Comparison of ENCODE assay signal across 19 cellular contexts in genomic region chr21:36861924-36862323, GRCh38.
DNase-seq lines count a peak whose midpoint lies in the region; ATAC-seq and TF ChIP-seq lines count a peak whose summit lies in the region.
"Had no signal": no experiment of that assay in that cellular context is flagged by ENCODE, and none has a peak within 500 bp of the region (broad histone marks: within the 10 kb centered on the region; RNA-seq: fewer than 3 reads in every experiment).

No MANE protein-coding gene starts in this region.

- no peaks in the 10 kb centered on the region for H3K27me3 Mint-ChIP-seq in Calu3 (ENCODE audit: unreplicated experiment)
- H3K27me3 Mint-ChIP-seq in chondrocyte (ENCODE audit: low read depth) = no peaks in the 10 kb centered on the region
- H3K27me3 Mint-ChIP-seq in osteocyte (ENCODE audit: unreplicated experiment) = no peaks in the 10 kb centered on the region
- H3K27me3 Mint-ChIP-seq in T-cell = no peaks in the 10 kb centered on the region
- H3K27me3 Mint-ChIP-seq: IgD-negative memory B cell; naive thymus-derived CD8-positive, alpha-beta T cell had no signal

- no peaks in the 10 kb centered on the region for H3K9me3 Mint-ChIP-seq in Calu3 (ENCODE audit: low read depth, unreplicated experiment)
- no peaks in the 10 kb centered on the region for H3K9me3 Mint-ChIP-seq in chondrocyte (ENCODE audit: low read depth)
- peaks cover 6% of the 10 kb centered on the region for H3K9me3 Mint-ChIP-seq in osteocyte (ENCODE audit: unreplicated experiment)
- H3K9me3 Mint-ChIP-seq in T-cell = no peaks in the 10 kb centered on the region
- H3K9me3 Mint-ChIP-seq: IgD-negative memory B cell; naive thymus-derived CD8-positive, alpha-beta T cell; T-helper 1 cell treated with Interleukin-12 subunit alpha and Interleukin-12 subunit beta and Interleukin-4 antibody, amounts not matched to agents 30 μg/mL and 1 μg/mL, for 36 hours had no signal

- H3K27me3 ChIP-seq in PC-9 (ENCODE audit: insufficient read depth, low read depth) = no peaks in the 10 kb centered on the region
- H3K27me3 ChIP-seq in SJCRH30 = no peaks in the 10 kb centered on the region
- H3K27me3 ChIP-seq: spleen had no signal

- intact Hi-C loops in Calu3 (cut with micrococcal nuclease; ENCODE audit: unreplicated experiment) (loop anchor here (5.0 kb wide), 1 partner anchor 45 kb away; no protein-coding TSS in a partner anchor), PC-9 (cut with micrococcal nuclease; ENCODE audit: unreplicated experiment) (loop anchor here (2.0 kb wide), 2 partner anchors 49 to 77 kb away; no protein-coding TSS in a partner anchor)

- peaks cover 23% of the 10 kb centered on the region for H3F3A ChIP-seq in PC-9 (ENCODE audit: insufficient read depth, low read depth)

- no peaks in the 10 kb centered on the region; the same call in 1 of the 2 replicates for H4K20me1 ChIP-seq in PC-9 (ENCODE audit: insufficient read depth)

- H3K9me3 ChIP-seq in PC-9 (ENCODE audit: insufficient read depth, low read depth) = no peaks in the 10 kb centered on the region
- H3K9me3 ChIP-seq in SJCRH30 (replicated peaks) = no peaks in the 10 kb centered on the region
- H3K9me3 ChIP-seq: spleen had no signal

- H3K4me3 ChIP-seq in PC-9 = 0 out of 2 replicates have a peak overlapping the region, but pooled peaks have one; percentile 32
- H3K4me3 ChIP-seq in SJCRH30 = no peak overlapping the region
- H3K4me3 ChIP-seq: spleen had no signal

- no peak for ATAC-seq in T-cell (replicated peaks in 1 of 4)
- ATAC-seq: naive thymus-derived CD8-positive, alpha-beta T cell had no signal

- no peak overlapping the region for H2AFZ ChIP-seq in PC-9

- H3K9me2 ChIP-seq in PC-9 (ENCODE audit: insufficient read depth) = no peaks in the 10 kb centered on the region

- DNase-seq in Calu3 (no peak), PC-9 (no peak), chondrocyte (ENCODE audit: low spot score) (no peak), osteocyte (ENCODE audit: extremely low spot score, unreplicated experiment) (no peak), SJCRH30 (no peak), T-cell (no peak)
- no peak for DNase-seq in stimulated activated CD8-positive, alpha-beta memory T cell treated with anti-CD3 and anti-CD28 coated beads, Interleukin-4, amount 100 ng/mL, for 48 hours
- DNase-seq: activated CD8-positive, alpha-beta memory T cell treated with anti-CD3 and anti-CD28 coated beads for 24 hours; activated effector memory CD4-positive, alpha-beta T cell treated with anti-CD3 and anti-CD28 coated beads, Interleukin-2, amount 50 U/mL, for 16 hours; glutamatergic neuron; kidney; naive thymus-derived CD8-positive, alpha-beta T cell; NCI-H1105 treated with DMSO at 0.1 percent for 48 hours; NCI-H2029; NCI-H2227 treated with DMSO at 0.1 percent for 48 hours; spleen had no signal

- peak overlapping the region; percentile 5 for H3K4me3 Mint-ChIP-seq in Calu3 (ENCODE audit: low read depth, unreplicated experiment)
- H3K4me3 Mint-ChIP-seq in chondrocyte (ENCODE audit: unreplicated experiment) = peak overlapping the region; percentile 3
- H3K4me3 Mint-ChIP-seq in osteocyte (ENCODE audit: unreplicated experiment) = no peak overlapping the region
- no peak overlapping the region for H3K4me3 Mint-ChIP-seq in T-cell
- H3K4me3 Mint-ChIP-seq: naive thymus-derived CD8-positive, alpha-beta T cell; T-helper 1 cell treated with Interleukin-12 subunit alpha and Interleukin-12 subunit beta and Interleukin-4 antibody, amounts not matched to agents 30 μg/mL and 1 μg/mL, for 36 hours had no signal

- no peaks in the 10 kb centered on the region for H3K79me2 ChIP-seq in PC-9 (ENCODE audit: low read depth)

- H3K4me2 ChIP-seq in PC-9 = peak overlapping the region; percentile 74

- peak overlapping the region; percentile 95 for H3K27ac ChIP-seq in PC-9
- no peak overlapping the region for H3K27ac ChIP-seq in SJCRH30
- H3K27ac ChIP-seq: C4-2B had no signal

- H3K27ac Mint-ChIP-seq in Calu3 (ENCODE audit: unreplicated experiment) (peak overlapping the region; percentile 79), chondrocyte (ENCODE audit: unreplicated experiment) (peak overlapping the region; percentile 92), osteocyte (ENCODE audit: unreplicated experiment) (peak overlapping the region; percentile 67), T-cell (no peak overlapping the region)
- H3K27ac Mint-ChIP-seq: IgD-negative memory B cell; T-helper 1 cell treated with Interleukin-12 subunit alpha and Interleukin-12 subunit beta and Interleukin-4 antibody, amounts not matched to agents 30 μg/mL and 1 μg/mL, for 36 hours had no signal

- no peaks in the 10 kb centered on the region for H3K36me3 ChIP-seq in PC-9 (ENCODE audit: low read depth)
- H3K36me3 ChIP-seq in SJCRH30 = no peaks in the 10 kb centered on the region

- BruUV-seq in Calu3 (replicated peaks; lab: Mats Ljungman, UMichigan) (no TSS peak), PC-9 (replicated peaks; lab: Mats Ljungman, UMichigan) (no TSS peak)

- H3K4me1 Mint-ChIP-seq in Calu3 (ENCODE audit: low read depth, unreplicated experiment) (peaks cover 25% of the 10 kb centered on the region), chondrocyte (ENCODE audit: low read depth) (peaks cover 62% of the 10 kb centered on the region), osteocyte (ENCODE audit: unreplicated experiment) (peaks cover 58% of the 10 kb centered on the region), T-cell (peaks cover 9 to 28% (median 20%) of the 10 kb centered on the region in 3 donors)

- CTCF ChIA-PET in Calu3 (lab: Charles Lee) = interaction anchor here (1.4 kb wide), 1 partner anchor 56 kb away, joined by 9 read pairs; no protein-coding TSS in a partner anchor
- CTCF ChIA-PET in PC-9 (lab: Charles Lee) = no interaction called here
- CTCF ChIA-PET in T-cell (lab: Charles Lee) = no interaction called here

- H3K36me3 Mint-ChIP-seq in Calu3 (ENCODE audit: insufficient read depth, unreplicated experiment) (no peaks in the 10 kb centered on the region), chondrocyte (ENCODE audit: low read depth) (peaks cover 3% of the 10 kb centered on the region), osteocyte (ENCODE audit: unreplicated experiment) (peaks cover 3% of the 10 kb centered on the region), T-cell (peaks cover 24% of the 10 kb centered on the region)

- TF ChIP-seq CTCF in Calu3 (IDR thresholded peaks at IDR 0.05; ENCODE audit: unreplicated experiment) (no peak), PC-9 (conservative IDR thresholded peaks at IDR 0.05) (no peak), chondrocyte (IDR thresholded peaks at IDR 0.05) (no peak), osteocyte (IDR thresholded peaks at IDR 0.05) (no peak)

- POLR2A ChIA-PET in PC-9 (lab: Charles Lee; ENCODE audit: unreplicated experiment) = no interaction called here
- POLR2A ChIA-PET in T-cell (lab: Charles Lee) = no interaction called here

- H3K4me1 ChIP-seq in PC-9 (replicated peaks; ENCODE audit: insufficient read depth) = peaks cover 46% of the 10 kb centered on the region
- H3K4me1 ChIP-seq in SJCRH30 = peaks cover 12% of the 10 kb centered on the region

Comparison
In these comparisons a context has a peak if more than half of its experiments do, and no peak if none do; other contexts are left out.
1. H3K27ac Mint-ChIP-seq: peak in Calu3 (single experiment), chondrocyte (single experiment) and osteocyte (single experiment); none in T-cell (0 of 2).
2. H3K4me3 Mint-ChIP-seq: peak in Calu3 (single experiment) and chondrocyte (single experiment); none in osteocyte (single experiment) and T-cell (0 of 3).